ENCODE assay signal across 27 cellular contexts in genomic region chr7:101728128-101728527, GRCh38.
DNase-seq lines count a peak whose midpoint lies in the region; ATAC-seq and TF ChIP-seq lines count a peak whose summit lies in the region.
"Had no signal": no experiment of that assay in that cellular context is flagged by ENCODE, and none has a peak within 500 bp of the region (broad histone marks: within the 10 kb centered on the region; RNA-seq: fewer than 3 reads in every experiment).

No MANE protein-coding gene starts in this region.

- no peaks in the 10 kb centered on the region for H3K27me3 Mint-ChIP-seq in activated CD4-positive, alpha-beta memory T cell treated with anti-CD3 and anti-CD28 coated beads for 36 hours
- H3K27me3 Mint-ChIP-seq: activated naive CD8-positive, alpha-beta T cell had no signal

- POLR2A ChIA-PET in activated CD4-positive, alpha-beta memory T cell treated with anti-CD3 and anti-CD28 coated beads for 36 hours (lab: Charles Lee), result no interaction called here

- H3K9me3 Mint-ChIP-seq in activated CD4-positive, alpha-beta memory T cell treated with anti-CD3 and anti-CD28 coated beads for 36 hours, result peaks cover 3% of the 10 kb centered on the region

- no peak overlapping the region for H3K27ac Mint-ChIP-seq in activated CD4-positive, alpha-beta memory T cell treated with anti-CD3 and anti-CD28 coated beads for 36 hours
- H3K27ac Mint-ChIP-seq: activated CD8-positive, alpha-beta T cell treated with anti-CD3 and anti-CD28 coated beads, Interleukin-2, amount 10 ng/mL, durations not matched to agents 7 days and 5 days; activated naive CD8-positive, alpha-beta T cell; CD4-positive, alpha-beta memory T cell; mesothelial cell of epicardium; T-helper 17 cell had no signal

- H3K27ac ChIP-seq in SJSA1 (peak overlapping the region; percentile 73), osteoblast (ENCODE audit: low read depth, low read length) (no peak overlapping the region)
- H3K27ac ChIP-seq: epithelial cell of prostate, RWPE1, tibial nerve had no signal

- no peaks in the 10 kb centered on the region for H3K79me2 ChIP-seq in osteoblast (ENCODE audit: insufficient read depth, low read length)

- ATAC-seq in HG03520 (IDR thresholded peaks at IDR 0.05; ENCODE audit: unreplicated experiment), result no peak
- no peak for ATAC-seq in HG02970 (IDR thresholded peaks at IDR 0.05; ENCODE audit: low FRiP score, unreplicated experiment)
- ATAC-seq: activated CD8-positive, alpha-beta T cell treated with anti-CD3 and anti-CD28 coated beads, Interleukin-2, amount 10 ng/mL, durations not matched to agents 7 days and 5 days; naive thymus-derived CD4-positive, alpha-beta T cell; T-helper 17 cell had no signal

- H2AFZ ChIP-seq in osteoblast (ENCODE audit: low read length), result no peak overlapping the region

- H3K4me3 ChIP-seq in SJSA1 (no peak overlapping the region), osteoblast (ENCODE audit: insufficient read depth, low read length) (no peak overlapping the region)
- H3K4me3 ChIP-seq: HAP-1, stomach, tibial nerve had no signal

- no peak overlapping the region for H3K4me3 Mint-ChIP-seq in activated CD4-positive, alpha-beta memory T cell treated with anti-CD3 and anti-CD28 coated beads for 36 hours
- H3K4me3 Mint-ChIP-seq: activated CD8-positive, alpha-beta T cell treated with anti-CD3 and anti-CD28 coated beads, Interleukin-2, amount 10 ng/mL, durations not matched to agents 7 days and 5 days; activated naive CD8-positive, alpha-beta T cell; CD4-positive, alpha-beta memory T cell; mesothelial cell of epicardium; naive thymus-derived CD4-positive, alpha-beta T cell; T-helper 17 cell had no signal

- H3K36me3 Mint-ChIP-seq in activated CD4-positive, alpha-beta memory T cell treated with anti-CD3 and anti-CD28 coated beads for 36 hours, result no peaks in the 10 kb centered on the region
- H3K36me3 Mint-ChIP-seq: activated naive CD8-positive, alpha-beta T cell; CD4-positive, alpha-beta memory T cell; mesothelial cell of epicardium; naive thymus-derived CD4-positive, alpha-beta T cell had no signal

- no peaks in the 10 kb centered on the region for H3K9me3 ChIP-seq in SJSA1 (replicated peaks)
- H3K9me3 ChIP-seq in osteoblast (ENCODE audit: low read depth, low read length), result no peaks in the 10 kb centered on the region
- H3K9me3 ChIP-seq: SK-N-SH had no signal

- peaks cover 30% of the 10 kb centered on the region for H3K4me1 ChIP-seq in SJSA1 (replicated peaks)
- peaks cover 9% of the 10 kb centered on the region for H3K4me1 ChIP-seq in osteoblast (ENCODE audit: insufficient read depth, low read length)

- H3K36me3 ChIP-seq in SJSA1, result no peaks in the 10 kb centered on the region
- no peaks in the 10 kb centered on the region for H3K36me3 ChIP-seq in osteoblast (ENCODE audit: insufficient read depth, low read length)
- H3K36me3 ChIP-seq: HAP-1, stomach, tibial nerve had no signal

- intact Hi-C loops in activated CD4-positive, alpha-beta memory T cell treated with anti-CD3 and anti-CD28 coated beads for 36 hours (cut with micrococcal nuclease), result no loop called here

- DNase-seq in NCI-H748 (lab: John Stamatoyannopoulos, UW; ENCODE audit: unreplicated experiment) (peak; percentile 59), NCI-H748 treated with DMSO at 0.1 percent for 48 hours (lab: John Stamatoyannopoulos, UW) (no peak), NCI-H2081 treated with DMSO at 0.1 percent for 48 hours (lab: John Stamatoyannopoulos, UW) (peak; percentile 36), SJSA1 (ENCODE audit: low read depth in 1 of 2, low spot score in 2 of 2) (no peak), osteoblast (ENCODE audit: insufficient read length, low spot score, missing footprints) (peak; percentile 45)
- no peak for DNase-seq in activated CD4-positive, alpha-beta memory T cell treated with anti-CD3 and anti-CD28 coated beads for 36 hours
- DNase-seq: 8988T; activated CD8-positive, alpha-beta T cell treated with anti-CD3 and anti-CD28 coated beads, Interleukin-2, amount 10 ng/mL, durations not matched to agents 7 days and 5 days; anterior cingulate cortex; CD4-positive, alpha-beta memory T cell; effector CD8-positive, alpha-beta T cell; glutamatergic neuron; naive thymus-derived CD4-positive, alpha-beta T cell; NCI-H1092 treated with DMSO at 0.1 percent for 48 hours; NCI-H2107; NCI-H510A treated with DMSO at 0.1 percent for 48 hours; SK-N-SH; stomach; T-helper 17 cell had no signal

- H4K20me1 ChIP-seq in osteoblast (ENCODE audit: insufficient read depth, low read length), result no peaks in the 10 kb centered on the region

- no peaks in the 10 kb centered on the region for H3K27me3 ChIP-seq in SJSA1 (replicated peaks)
- peaks cover 2% of the 10 kb centered on the region for H3K27me3 ChIP-seq in osteoblast (ENCODE audit: insufficient read depth, low read length)
- H3K27me3 ChIP-seq: stomach, tibial nerve had no signal

- TF ChIP-seq CTCF in osteoblast (IDR thresholded peaks at IDR 0.05; ENCODE audit: extremely low read depth, low read depth, low read length), result no peak

- no peaks in the 10 kb centered on the region for H3K4me1 Mint-ChIP-seq in activated CD4-positive, alpha-beta memory T cell treated with anti-CD3 and anti-CD28 coated beads for 36 hours (ENCODE audit: low read depth)
- H3K4me1 Mint-ChIP-seq: CD4-positive, alpha-beta memory T cell; naive thymus-derived CD4-positive, alpha-beta T cell had no signal

- H3K4me2 ChIP-seq in osteoblast (ENCODE audit: insufficient read depth, low read length), result no peak overlapping the region
- H3K4me2 ChIP-seq: SK-N-SH had no signal

- CTCF ChIA-PET in activated CD4-positive, alpha-beta memory T cell treated with anti-CD3 and anti-CD28 coated beads for 36 hours (lab: Charles Lee), result interaction anchor here (0.7 to 1.0 kb wide), 3 partner anchors 15 to 481 kb away, joined by 3 read pairs; no protein-coding TSS in a partner anchor

Comparison
In these comparisons a context has a peak if more than half of its experiments do, and no peak if none do; other contexts are left out.
1. DNase-seq: peak in NCI-H748 (single experiment), NCI-H2081 treated with DMSO at 0.1 percent for 48 hours (single experiment) and osteoblast (single experiment); none in NCI-H748 treated with DMSO at 0.1 percent for 48 hours (single experiment), SJSA1 (0 of 2) and activated CD4-positive, alpha-beta memory T cell treated with anti-CD3 and anti-CD28 coated beads for 36 hours (single experiment).